ENCODE assay signal across 21 cellular contexts in genomic region chr11:80371931-80372330, GRCh38.
"Had no signal": no experiment of that assay in that cellular context is flagged by ENCODE, and none has a peak within 500 bp of the region (broad histone marks: within the 10 kb centered on the region; RNA-seq: fewer than 3 reads in every experiment).

No MANE protein-coding gene starts in this region.

- H3K4me3 ChIP-seq: SJCRH30 had no signal

- H3K4me1 ChIP-seq: SJCRH30 had no signal

- ATAC-seq: Panc1, PC-3, SK-N-SH treated with all-trans-retinoic acid at 6 μM for 48 hours had no signal

- H3K27ac ChIP-seq: RWPE1, SJCRH30 had no signal

- H3K36me3 ChIP-seq: SJCRH30 had no signal

- DNase-seq: KBM-7; MV-4-11; NCI-H1092; NCI-H1105 treated with DMSO at 0.1 percent for 48 hours; NCI-H1417 treated with DMSO at 0.1 percent for 48 hours; NCI-H146; NCI-H1694 treated with DMSO at 0.1 percent for 48 hours; NCI-H1930; NCI-H2081; NCI-H2107; NCI-H2227 treated with DMSO at 0.1 percent for 48 hours; NCI-H524; NCI-H526 treated with DMSO at 0.1 percent for 48 hours; NCI-H748 treated with DMSO at 0.1 percent for 48 hours; NK-92 treated with Interleukin-12 subunit alpha and Interleukin-12 subunit beta, amount 100 ng/mL, for 24 hours; PC-3; SHP77 treated with DMSO at 0.1 percent for 48 hours; SJCRH30 had no signal

- H3K27me3 ChIP-seq: SJCRH30 had no signal
